1 cellular context compared by ENCODE assay signal in genomic region chr7:138460176-138460648, GRCh38.
TF ChIP-seq lines count a peak whose summit lies in the region.

TSS of gene TRIM24 (plus strand) at chr7:138460259. CDS start at chr7:138460549, 290 bp downstream.

TF ChIP-seq in K562, 482 proteins besides CTCF, POLR2A, EP300 and RAD21 (continued from another document and continues in another):
- TF ChIP-seq CREB5 (CRISPR knock-in tag; IDR thresholded peaks at IDR 0.05) = no peak
- no peak for TF ChIP-seq ZBTB49 (CRISPR knock-in tag; IDR thresholded peaks at IDR 0.05; ENCODE audit: borderline replicate concordance)
- 0 out of 2 replicates have a peak, but pooled peaks have one; percentile 24 for TF ChIP-seq TARDBP (IDR thresholded peaks at IDR 0.05)
- no peak for TF ChIP-seq STAT5B (CRISPR knock-in tag; IDR thresholded peaks at IDR 0.05)
- TF ChIP-seq, protein P1, sequence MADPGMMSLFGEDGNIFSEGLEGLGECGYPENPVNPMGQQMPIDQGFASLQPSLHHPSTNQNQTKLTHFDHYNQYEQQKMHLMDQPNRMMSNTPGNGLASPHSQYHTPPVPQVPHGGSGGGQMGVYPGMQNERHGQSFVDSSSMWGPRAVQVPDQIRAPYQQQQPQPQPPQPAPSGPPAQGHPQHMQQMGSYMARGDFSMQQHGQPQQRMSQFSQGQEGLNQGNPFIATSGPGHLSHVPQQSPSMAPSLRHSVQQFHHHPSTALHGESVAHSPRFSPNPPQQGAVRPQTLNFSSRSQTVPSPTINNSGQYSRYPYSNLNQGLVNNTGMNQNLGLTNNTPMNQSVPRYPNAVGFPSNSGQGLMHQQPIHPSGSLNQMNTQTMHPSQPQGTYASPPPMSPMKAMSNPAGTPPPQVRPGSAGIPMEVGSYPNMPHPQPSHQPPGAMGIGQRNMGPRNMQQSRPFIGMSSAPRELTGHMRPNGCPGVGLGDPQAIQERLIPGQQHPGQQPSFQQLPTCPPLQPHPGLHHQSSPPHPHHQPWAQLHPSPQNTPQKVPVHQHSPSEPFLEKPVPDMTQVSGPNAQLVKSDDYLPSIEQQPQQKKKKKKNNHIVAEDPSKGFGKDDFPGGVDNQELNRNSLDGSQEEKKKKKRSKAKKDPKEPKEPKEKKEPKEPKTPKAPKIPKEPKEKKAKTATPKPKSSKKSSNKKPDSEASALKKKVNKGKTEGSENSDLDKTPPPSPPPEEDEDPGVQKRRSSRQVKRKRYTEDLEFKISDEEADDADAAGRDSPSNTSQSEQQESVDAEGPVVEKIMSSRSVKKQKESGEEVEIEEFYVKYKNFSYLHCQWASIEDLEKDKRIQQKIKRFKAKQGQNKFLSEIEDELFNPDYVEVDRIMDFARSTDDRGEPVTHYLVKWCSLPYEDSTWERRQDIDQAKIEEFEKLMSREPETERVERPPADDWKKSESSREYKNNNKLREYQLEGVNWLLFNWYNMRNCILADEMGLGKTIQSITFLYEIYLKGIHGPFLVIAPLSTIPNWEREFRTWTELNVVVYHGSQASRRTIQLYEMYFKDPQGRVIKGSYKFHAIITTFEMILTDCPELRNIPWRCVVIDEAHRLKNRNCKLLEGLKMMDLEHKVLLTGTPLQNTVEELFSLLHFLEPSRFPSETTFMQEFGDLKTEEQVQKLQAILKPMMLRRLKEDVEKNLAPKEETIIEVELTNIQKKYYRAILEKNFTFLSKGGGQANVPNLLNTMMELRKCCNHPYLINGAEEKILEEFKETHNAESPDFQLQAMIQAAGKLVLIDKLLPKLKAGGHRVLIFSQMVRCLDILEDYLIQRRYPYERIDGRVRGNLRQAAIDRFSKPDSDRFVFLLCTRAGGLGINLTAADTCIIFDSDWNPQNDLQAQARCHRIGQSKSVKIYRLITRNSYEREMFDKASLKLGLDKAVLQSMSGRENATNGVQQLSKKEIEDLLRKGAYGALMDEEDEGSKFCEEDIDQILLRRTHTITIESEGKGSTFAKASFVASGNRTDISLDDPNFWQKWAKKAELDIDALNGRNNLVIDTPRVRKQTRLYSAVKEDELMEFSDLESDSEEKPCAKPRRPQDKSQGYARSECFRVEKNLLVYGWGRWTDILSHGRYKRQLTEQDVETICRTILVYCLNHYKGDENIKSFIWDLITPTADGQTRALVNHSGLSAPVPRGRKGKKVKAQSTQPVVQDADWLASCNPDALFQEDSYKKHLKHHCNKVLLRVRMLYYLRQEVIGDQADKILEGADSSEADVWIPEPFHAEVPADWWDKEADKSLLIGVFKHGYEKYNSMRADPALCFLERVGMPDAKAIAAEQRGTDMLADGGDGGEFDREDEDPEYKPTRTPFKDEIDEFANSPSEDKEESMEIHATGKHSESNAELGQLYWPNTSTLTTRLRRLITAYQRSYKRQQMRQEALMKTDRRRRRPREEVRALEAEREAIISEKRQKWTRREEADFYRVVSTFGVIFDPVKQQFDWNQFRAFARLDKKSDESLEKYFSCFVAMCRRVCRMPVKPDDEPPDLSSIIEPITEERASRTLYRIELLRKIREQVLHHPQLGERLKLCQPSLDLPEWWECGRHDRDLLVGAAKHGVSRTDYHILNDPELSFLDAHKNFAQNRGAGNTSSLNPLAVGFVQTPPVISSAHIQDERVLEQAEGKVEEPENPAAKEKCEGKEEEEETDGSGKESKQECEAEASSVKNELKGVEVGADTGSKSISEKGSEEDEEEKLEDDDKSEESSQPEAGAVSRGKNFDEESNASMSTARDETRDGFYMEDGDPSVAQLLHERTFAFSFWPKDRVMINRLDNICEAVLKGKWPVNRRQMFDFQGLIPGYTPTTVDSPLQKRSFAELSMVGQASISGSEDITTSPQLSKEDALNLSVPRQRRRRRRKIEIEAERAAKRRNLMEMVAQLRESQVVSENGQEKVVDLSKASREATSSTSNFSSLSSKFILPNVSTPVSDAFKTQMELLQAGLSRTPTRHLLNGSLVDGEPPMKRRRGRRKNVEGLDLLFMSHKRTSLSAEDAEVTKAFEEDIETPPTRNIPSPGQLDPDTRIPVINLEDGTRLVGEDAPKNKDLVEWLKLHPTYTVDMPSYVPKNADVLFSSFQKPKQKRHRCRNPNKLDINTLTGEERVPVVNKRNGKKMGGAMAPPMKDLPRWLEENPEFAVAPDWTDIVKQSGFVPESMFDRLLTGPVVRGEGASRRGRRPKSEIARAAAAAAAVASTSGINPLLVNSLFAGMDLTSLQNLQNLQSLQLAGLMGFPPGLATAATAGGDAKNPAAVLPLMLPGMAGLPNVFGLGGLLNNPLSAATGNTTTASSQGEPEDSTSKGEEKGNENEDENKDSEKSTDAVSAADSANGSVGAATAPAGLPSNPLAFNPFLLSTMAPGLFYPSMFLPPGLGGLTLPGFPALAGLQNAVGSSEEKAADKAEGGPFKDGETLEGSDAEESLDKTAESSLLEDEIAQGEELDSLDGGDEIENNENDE (IDR thresholded peaks at IDR 0.05; ENCODE audit: low read depth, low read length) = no peak
- TF ChIP-seq ZNF282 (CRISPR knock-in tag; IDR thresholded peaks at IDR 0.05) = no peak; the same call in 1 of the 2 replicates
- no peak; the same call in 1 of the 2 replicates for TF ChIP-seq TAL1 (IDR thresholded peaks at IDR 0.05)
- 0 out of 2 replicates have a peak, but pooled peaks have one; percentile 12 for TF ChIP-seq JUNB (CRISPR knock-in tag; conservative IDR thresholded peaks at IDR 0.05)
- peak; percentile 81 for TF ChIP-seq GABPB1 (CRISPR knock-in tag; IDR thresholded peaks at IDR 0.05)
- peak; percentile 95 for TF ChIP-seq POLR2AphosphoS5 (IDR thresholded peaks at IDR 0.05; ENCODE audit: control insufficient read depth, insufficient read depth, low read depth, low read length)
- no peak for TF ChIP-seq ZBTB34 (CRISPR knock-in tag; IDR thresholded peaks at IDR 0.05)
- TF ChIP-seq, protein P2, sequence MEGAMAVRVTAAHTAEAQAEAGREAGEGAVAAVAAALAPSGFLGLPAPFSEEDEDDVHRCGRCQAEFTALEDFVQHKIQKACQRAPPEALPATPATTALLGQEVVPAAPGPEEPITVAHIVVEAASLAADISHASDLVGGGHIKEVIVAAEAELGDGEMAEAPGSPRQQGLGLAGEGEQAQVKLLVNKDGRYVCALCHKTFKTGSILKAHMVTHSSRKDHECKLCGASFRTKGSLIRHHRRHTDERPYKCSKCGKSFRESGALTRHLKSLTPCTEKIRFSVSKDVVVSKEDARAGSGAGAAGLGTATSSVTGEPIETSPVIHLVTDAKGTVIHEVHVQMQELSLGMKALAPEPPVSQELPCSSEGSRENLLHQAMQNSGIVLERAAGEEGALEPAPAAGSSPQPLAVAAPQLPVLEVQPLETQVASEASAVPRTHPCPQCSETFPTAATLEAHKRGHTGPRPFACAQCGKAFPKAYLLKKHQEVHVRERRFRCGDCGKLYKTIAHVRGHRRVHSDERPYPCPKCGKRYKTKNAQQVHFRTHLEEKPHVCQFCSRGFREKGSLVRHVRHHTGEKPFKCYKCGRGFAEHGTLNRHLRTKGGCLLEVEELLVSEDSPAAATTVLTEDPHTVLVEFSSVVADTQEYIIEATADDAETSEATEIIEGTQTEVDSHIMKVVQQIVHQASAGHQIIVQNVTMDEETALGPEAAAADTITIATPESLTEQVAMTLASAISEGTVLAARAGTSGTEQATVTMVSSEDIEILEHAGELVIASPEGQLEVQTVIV (CRISPR knock-in tag; IDR thresholded peaks at IDR 0.05; ENCODE audit: borderline replicate concordance) = no peak
- TF ChIP-seq NFYB (IDR thresholded peaks at IDR 0.05; ENCODE audit: extremely low read depth, insufficient read length) = no peak
- TF ChIP-seq ZNF140 (CRISPR knock-in tag; IDR thresholded peaks at IDR 0.05) = no peak
- TF ChIP-seq HNRNPK (IDR thresholded peaks at IDR 0.05; ENCODE audit: low read depth, low read length, poor library complexity, severe bottlenecking) = no peak
- TF ChIP-seq GATAD2B (IDR thresholded peaks at IDR 0.05; ENCODE audit: borderline replicate concordance) = 0 out of 2 replicates have a peak, but pooled peaks have one; percentile 87
- TF ChIP-seq PPARD (CRISPR knock-in tag; IDR thresholded peaks at IDR 0.05) = no peak
- peak; percentile 59 for TF ChIP-seq PHF20 (IDR thresholded peaks at IDR 0.05; ENCODE audit: partially characterized antibody)
- TF ChIP-seq ZBTB17 (CRISPR knock-in tag; IDR thresholded peaks at IDR 0.05) = peak; percentile 20; the same call in 1 of the 2 replicates
- no peak for TF ChIP-seq TFE3 (CRISPR knock-in tag; IDR thresholded peaks at IDR 0.05)
- TF ChIP-seq, protein P3, sequence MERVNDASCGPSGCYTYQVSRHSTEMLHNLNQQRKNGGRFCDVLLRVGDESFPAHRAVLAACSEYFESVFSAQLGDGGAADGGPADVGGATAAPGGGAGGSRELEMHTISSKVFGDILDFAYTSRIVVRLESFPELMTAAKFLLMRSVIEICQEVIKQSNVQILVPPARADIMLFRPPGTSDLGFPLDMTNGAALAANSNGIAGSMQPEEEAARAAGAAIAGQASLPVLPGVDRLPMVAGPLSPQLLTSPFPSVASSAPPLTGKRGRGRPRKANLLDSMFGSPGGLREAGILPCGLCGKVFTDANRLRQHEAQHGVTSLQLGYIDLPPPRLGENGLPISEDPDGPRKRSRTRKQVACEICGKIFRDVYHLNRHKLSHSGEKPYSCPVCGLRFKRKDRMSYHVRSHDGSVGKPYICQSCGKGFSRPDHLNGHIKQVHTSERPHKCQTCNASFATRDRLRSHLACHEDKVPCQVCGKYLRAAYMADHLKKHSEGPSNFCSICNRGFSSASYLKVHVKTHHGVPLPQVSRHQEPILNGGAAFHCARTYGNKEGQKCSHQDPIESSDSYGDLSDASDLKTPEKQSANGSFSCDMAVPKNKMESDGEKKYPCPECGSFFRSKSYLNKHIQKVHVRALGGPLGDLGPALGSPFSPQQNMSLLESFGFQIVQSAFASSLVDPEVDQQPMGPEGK (CRISPR knock-in tag; IDR thresholded peaks at IDR 0.05; ENCODE audit: borderline replicate concordance) = no peak
- peak; percentile 81 for TF ChIP-seq PCBP1 (IDR thresholded peaks at IDR 0.05; ENCODE audit: low read depth, low read length, poor library complexity, severe bottlenecking)
- peak; percentile 81; the same call in 1 of the 2 replicates for TF ChIP-seq MYNN (IDR thresholded peaks at IDR 0.05)
- TF ChIP-seq MYNN (CRISPR knock-in tag; IDR thresholded peaks at IDR 0.05) = no peak
- TF ChIP-seq, protein P4, sequence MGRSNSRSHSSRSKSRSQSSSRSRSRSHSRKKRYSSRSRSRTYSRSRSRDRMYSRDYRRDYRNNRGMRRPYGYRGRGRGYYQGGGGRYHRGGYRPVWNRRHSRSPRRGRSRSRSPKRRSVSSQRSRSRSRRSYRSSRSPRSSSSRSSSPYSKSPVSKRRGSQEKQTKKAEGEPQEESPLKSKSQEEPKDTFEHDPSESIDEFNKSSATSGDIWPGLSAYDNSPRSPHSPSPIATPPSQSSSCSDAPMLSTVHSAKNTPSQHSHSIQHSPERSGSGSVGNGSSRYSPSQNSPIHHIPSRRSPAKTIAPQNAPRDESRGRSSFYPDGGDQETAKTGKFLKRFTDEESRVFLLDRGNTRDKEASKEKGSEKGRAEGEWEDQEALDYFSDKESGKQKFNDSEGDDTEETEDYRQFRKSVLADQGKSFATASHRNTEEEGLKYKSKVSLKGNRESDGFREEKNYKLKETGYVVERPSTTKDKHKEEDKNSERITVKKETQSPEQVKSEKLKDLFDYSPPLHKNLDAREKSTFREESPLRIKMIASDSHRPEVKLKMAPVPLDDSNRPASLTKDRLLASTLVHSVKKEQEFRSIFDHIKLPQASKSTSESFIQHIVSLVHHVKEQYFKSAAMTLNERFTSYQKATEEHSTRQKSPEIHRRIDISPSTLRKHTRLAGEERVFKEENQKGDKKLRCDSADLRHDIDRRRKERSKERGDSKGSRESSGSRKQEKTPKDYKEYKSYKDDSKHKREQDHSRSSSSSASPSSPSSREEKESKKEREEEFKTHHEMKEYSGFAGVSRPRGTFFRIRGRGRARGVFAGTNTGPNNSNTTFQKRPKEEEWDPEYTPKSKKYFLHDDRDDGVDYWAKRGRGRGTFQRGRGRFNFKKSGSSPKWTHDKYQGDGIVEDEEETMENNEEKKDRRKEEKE (IDR thresholded peaks at IDR 0.05; ENCODE audit: borderline replicate concordance in 1 of 2, control insufficient read depth in 1 of 2, low read depth in 2 of 2, low read length in 1 of 2) = 0 out of 4 replicates have a peak, but pooled peaks of 1 of the 2 experiments have one; percentile 70
